Comparison of ENCODE assay signal across 24 cellular contexts in the genomic region with DNA sequence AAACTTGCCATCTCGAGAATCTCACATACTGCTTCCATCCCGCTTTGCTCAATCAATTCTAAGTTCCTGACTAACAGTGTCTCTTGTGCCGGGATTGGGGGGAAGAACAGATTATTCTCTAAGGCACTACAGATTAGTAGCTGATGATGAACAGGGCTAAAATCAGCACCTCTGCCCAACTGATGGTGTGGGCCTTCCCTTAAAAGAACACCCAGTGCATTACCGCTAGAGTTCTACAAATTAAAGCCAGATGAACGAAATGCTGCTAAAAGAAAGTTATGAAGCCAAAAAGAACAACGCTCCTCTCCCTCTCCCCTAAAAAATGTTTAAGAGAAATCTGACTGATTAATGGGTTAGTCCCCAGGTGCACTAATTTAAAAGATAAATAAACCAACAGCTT. TPM values are rescaled to one million over a fixed set of nuclear protein-coding genes. Genes with fewer than 3 reads are reported as not detected.
A peak's percentile ranks its signal among the peaks of the same experiment; 100 is the strongest.
DNase-seq lines count a peak whose midpoint lies in the region; ATAC-seq and TF ChIP-seq lines count a peak whose summit lies in the region.
"Had no signal": no experiment of that assay in that cellular context is flagged by ENCODE, and none has a peak within 500 bp of the region (broad histone marks: within the 10 kb centered on the region; RNA-seq: fewer than 3 reads in every experiment).

No MANE protein-coding gene starts in this region.

- ATAC-seq in heart right ventricle: no peak
- no peak for ATAC-seq in T-helper 17 cell
- no peak for ATAC-seq in thoracic aorta (ENCODE audit: insufficient number of reproducible peaks, low FRiP score, low read depth)
- ATAC-seq: naive thymus-derived CD8-positive, alpha-beta T cell; psoas muscle had no signal

- no peaks in the 10 kb centered on the region for H3K9me3 ChIP-seq in cardiac muscle cell (ENCODE audit: low read depth)
- no peaks in the 10 kb centered on the region for H3K9me3 ChIP-seq in heart right ventricle
- H3K9me3 ChIP-seq in T-helper 17 cell (ENCODE audit: control insufficient read depth, low read length, poor library complexity, severe bottlenecking): no peaks in the 10 kb centered on the region
- no peaks in the 10 kb centered on the region for H3K9me3 ChIP-seq in thoracic aorta
- H3K9me3 ChIP-seq: psoas muscle, suprapubic skin had no signal

- WGBS in heart right ventricle, 2 donors: 20 to 51% methylated on average over 6 of the region's 6 CpGs

- H3K4me3 Mint-ChIP-seq in T-helper 17 cell: no peak overlapping the region
- H3K4me3 Mint-ChIP-seq in Calu3 (ENCODE audit: low read depth, unreplicated experiment): no peak overlapping the region

- H3K9me3 Mint-ChIP-seq in Calu3 (ENCODE audit: low read depth, unreplicated experiment): no peaks in the 10 kb centered on the region
- H3K9me3 Mint-ChIP-seq: naive thymus-derived CD8-positive, alpha-beta T cell had no signal

- H3K36me3 Mint-ChIP-seq in T-helper 17 cell (ENCODE audit: low read depth) (peaks cover 6% of the 10 kb centered on the region), Calu3 (ENCODE audit: insufficient read depth, unreplicated experiment) (peaks cover 23% of the 10 kb centered on the region)

- DNase-seq in cardiac muscle cell (ENCODE audit: low read depth in 1 of 2, low spot score in 1 of 2) (peak; percentile 23 to 33), heart right ventricle (no peak), T-helper 17 cell (no peak), fibroblast of the aortic adventitia (ENCODE audit: low read depth) (peak; percentile 67), thoracic aorta (ENCODE audit: low spot score) (no peak), T-helper 2 cell (no peak), superior temporal gyrus (ENCODE audit: extremely low spot score) (no peak), Calu3 (no peak)
- DNase-seq: 8988T; activated CD4-positive, alpha-beta T cell treated with anti-CD3 and anti-CD28 coated beads, Interleukin-2, amount 50 U/mL, for 4 hours; activated naive CD4-positive, alpha-beta T cell; C1 segment of cervical spinal cord; cortex of kidney; DMS 273 treated with DMSO at 0.1 percent for 48 hours; head of caudate nucleus; naive thymus-derived CD8-positive, alpha-beta T cell; NCI-H1436 treated with DMSO at 0.1 percent for 48 hours; NCI-H2227 treated with DMSO at 0.1 percent for 48 hours; psoas muscle; SW 1271 had no signal

- no peaks in the 10 kb centered on the region for H3K27me3 ChIP-seq in cardiac muscle cell
- no peaks in the 10 kb centered on the region for H3K27me3 ChIP-seq in heart right ventricle
- no peaks in the 10 kb centered on the region for H3K27me3 ChIP-seq in thoracic aorta (replicated peaks; ENCODE audit: insufficient read depth)
- H3K27me3 ChIP-seq: suprapubic skin had no signal

- intact Hi-C loops in heart right ventricle (cut with DNase I): loop anchor here in 2 of 10 donors (5.0 to 10.0 kb wide), 2 partner anchors 38 to 90 kb away; no protein-coding TSS in a partner anchor
- intact Hi-C loops in Calu3 (cut with micrococcal nuclease; ENCODE audit: unreplicated experiment): no loop called here

- BruUV-seq in Calu3 (replicated peaks; lab: Mats Ljungman, UMichigan): no TSS peak

- H3K27me3 Mint-ChIP-seq in T-helper 17 cell: no peaks in the 10 kb centered on the region
- no peaks in the 10 kb centered on the region for H3K27me3 Mint-ChIP-seq in Calu3 (ENCODE audit: unreplicated experiment)
- H3K27me3 Mint-ChIP-seq: naive thymus-derived CD8-positive, alpha-beta T cell had no signal

- CTCF ChIA-PET in Calu3 (lab: Charles Lee): interaction anchor here (0.6 kb wide), 1 partner anchor 103 kb away, joined by 9 read pairs; no protein-coding TSS in a partner anchor

- H3K27ac ChIP-seq in cardiac muscle cell (peak overlapping the region; percentile 13), heart right ventricle (no peak overlapping the region), thoracic aorta (no peak overlapping the region)
- H3K27ac ChIP-seq: psoas muscle, suprapubic skin had no signal

- H3K36me3 ChIP-seq in cardiac muscle cell (peaks cover 9% of the 10 kb centered on the region), heart right ventricle (peaks cover 0 to 14% (median 4%) of the 10 kb centered on the region in 9 donors), thoracic aorta (peaks cover 8% of the 10 kb centered on the region)

- H3K4me1 ChIP-seq in cardiac muscle cell (ENCODE audit: low read depth) (peaks cover 54% of the 10 kb centered on the region), heart right ventricle (peaks cover 8 to 84% (median 70%) of the 10 kb centered on the region in 9 donors), thoracic aorta (ENCODE audit: control insufficient read depth in 1 of 2, low read depth in 2 of 2) (peaks cover 56 to 60% of the 10 kb centered on the region in 2 donors)

- peaks cover 37% of the 10 kb centered on the region for H3K4me1 Mint-ChIP-seq in T-helper 17 cell
- H3K4me1 Mint-ChIP-seq in Calu3 (ENCODE audit: low read depth, unreplicated experiment): peaks cover 22% of the 10 kb centered on the region

- TF ChIP-seq CTCF in cardiac muscle cell (IDR thresholded peaks at IDR 0.05; ENCODE audit: low read depth, low read length) (no peak), heart right ventricle (IDR thresholded peaks at IDR 0.05) (no peak), fibroblast of the aortic adventitia (IDR thresholded peaks at IDR 0.05; ENCODE audit: insufficient read depth, low read length) (no peak), thoracic aorta (IDR thresholded peaks at IDR 0.05) (no peak), Calu3 (IDR thresholded peaks at IDR 0.05; ENCODE audit: unreplicated experiment) (no peak)

- H3K27ac Mint-ChIP-seq in T-helper 17 cell (peak overlapping the region; percentile 27), Calu3 (ENCODE audit: unreplicated experiment) (no peak overlapping the region)
- H3K27ac Mint-ChIP-seq: naive thymus-derived CD8-positive, alpha-beta T cell had no signal

- no peak overlapping the region for H3K4me3 ChIP-seq in cardiac muscle cell
- no peak overlapping the region for H3K4me3 ChIP-seq in heart right ventricle
- H3K4me3 ChIP-seq in fibroblast of the aortic adventitia (ENCODE audit: low read depth, low read length): peak overlapping the region; percentile 3
- H3K4me3 ChIP-seq in thoracic aorta: peak overlapping the region; percentile 33
- H3K4me3 ChIP-seq: lung, psoas muscle, suprapubic skin had no signal

RNA-seq across cellular contexts. Expression of gene CDC27, which starts 4.4 kb away (rescaled TPM):
- total RNA-seq in cardiac muscle cell: 54.5 and 85.4 TPM in 2 replicates
- 52.9 and 68.8 TPM in 2 replicates for polyA plus RNA-seq in cardiac muscle cell
- 100 to 1,000 TPM in 2 of 10 donors, 10 to 100 TPM in 8; 73.7 to 103 (median 84.9) TPM for total RNA-seq in heart right ventricle
- 10 to 100 TPM; 14.0 to 21.3 TPM for polyA plus RNA-seq in heart right ventricle
- total RNA-seq in T-helper 17 cell: 10 to 100 TPM; 50.1 to 61.6 TPM
- 32.9 and 128 TPM in 2 replicates for total RNA-seq in fibroblast of the aortic adventitia (ENCODE audit: low replicate concordance)
- total RNA-seq in thoracic aorta: 10 to 100 TPM; 66.0 to 69.2 TPM
- 132 and 133 TPM in 2 replicates for total RNA-seq in Calu3 (2022)

RNA-seq across cellular contexts. Expression of gene MYL4, which starts 24.5 kb away (rescaled TPM):
- 2,925 and 5,217 TPM in 2 replicates for total RNA-seq in cardiac muscle cell
- polyA plus RNA-seq in cardiac muscle cell: 3,500 and 5,148 TPM in 2 replicates
- 100 to 1,000 TPM in 5 of 10 donors, 10 to 100 TPM in 5; 33.9 to 459 (median 92.5) TPM for total RNA-seq in heart right ventricle
- 100 to 1,000 TPM in 1 of 2 donors, 10 to 100 TPM in 1; 36.5 to 239 TPM for polyA plus RNA-seq in heart right ventricle
- not detected for total RNA-seq in T-helper 17 cell
- not detected in 2 replicates for total RNA-seq in fibroblast of the aortic adventitia (ENCODE audit: low replicate concordance)
- not detected for total RNA-seq in thoracic aorta
- not detected in 2 replicates for total RNA-seq in Calu3 (2022)
- total RNA-seq: M059J; naive thymus-derived CD8-positive, alpha-beta T cell; RPMI7951; suprapubic skin had no signal
- polyA plus RNA-seq: naive thymus-derived CD8-positive, alpha-beta T cell had no signal

Comparison
In these comparisons a context has a peak if more than half of its experiments do, and no peak if none do; other contexts are left out.
1. DNase-seq: peak in cardiac muscle cell (2 of 2) and fibroblast of the aortic adventitia (single experiment); none in heart right ventricle (0 of 2), T-helper 17 cell (0 of 3), thoracic aorta (single experiment), T-helper 2 cell (0 of 5), superior temporal gyrus (single experiment) and Calu3 (single experiment).
2. H3K4me3 ChIP-seq: peak in fibroblast of the aortic adventitia (single experiment) and thoracic aorta (single experiment); none in cardiac muscle cell (single experiment) and heart right ventricle (0 of 10).
3. RNA of gene MYL4, which starts 24.5 kb away (total RNA-seq): 2,925 to 5,217 TPM in cardiac muscle cell and 33.9 to 459 TPM in heart right ventricle; not detected in thoracic aorta, not detected in Calu3, not detected in fibroblast of the aortic adventitia and not detected in T-helper 17 cell; every median in the first group is over 10 times any median in the second.